25 cellular contexts compared by ENCODE assay signal in the genomic region with DNA sequence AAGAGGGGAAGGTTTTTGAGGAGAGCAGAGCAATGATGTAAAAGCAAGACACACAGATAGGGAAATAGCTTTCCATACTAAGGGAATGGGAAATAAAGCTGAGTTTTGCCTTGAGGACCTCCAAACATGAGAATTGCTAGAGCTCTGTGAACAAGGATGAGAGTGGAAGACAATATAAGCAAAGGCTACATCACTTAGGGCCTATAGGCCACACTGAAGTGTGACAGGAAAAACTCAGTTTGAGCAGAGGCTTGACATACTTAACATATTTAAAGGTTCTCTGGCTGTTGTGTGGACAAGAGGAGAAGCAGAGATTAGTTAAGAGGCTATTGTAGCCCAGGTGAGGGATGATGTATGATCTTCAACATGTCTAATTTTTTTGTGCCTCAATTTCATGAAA. TPM values are rescaled to one million over a fixed set of nuclear protein-coding genes. Genes with fewer than 3 reads are reported as not detected.
DNase-seq lines count a peak whose midpoint lies in the region; ATAC-seq, FAIRE-seq and TF ChIP-seq lines count a peak whose summit lies in the region.
"Had no signal": no experiment of that assay in that cellular context is flagged by ENCODE, and none has a peak within 500 bp of the region (broad histone marks: within the 10 kb centered on the region; RNA-seq: fewer than 3 reads in every experiment).

No MANE protein-coding gene starts in this region.

- DNase-seq in activated T-cell treated with anti-CD3 and anti-CD28 coated beads, Interleukin-2, amount 50 U/mL, for 24 hours, result no peak
- no peak for DNase-seq in activated T-cell treated with anti-CD3 and anti-CD28 coated beads, Interleukin-2, amount 50 U/mL, for 1 hour
- DNase-seq in RWPE2 (ENCODE audit: low spot score), result no peak
- DNase-seq in keratinocyte (ENCODE audit: low read depth, low spot score), result no peak
- no peak for DNase-seq in H54 (ENCODE audit: insufficient read length, low spot score)
- DNase-seq: activated CD8-positive, alpha-beta memory T cell treated with anti-CD3 and anti-CD28 coated beads, Interleukin-2, amount 50 U/mL, for 48 hours; activated CD8-positive, alpha-beta T cell treated with anti-CD3 and anti-CD28 coated beads for 36 hours; activated gamma-delta T cell; central memory CD4-positive, alpha-beta T cell; DMS79 treated with DMSO at 0.1 percent for 48 hours; effector memory CD8-positive, alpha-beta T cell; GDM1; hypothalamus; Karpas-422; left cardiac atrium; NCI-H1417; NCI-H2029 treated with DMSO at 0.1 percent for 48 hours; NCI-H524 treated with DMSO at 0.1 percent for 48 hours; stimulated activated naive CD4-positive, alpha-beta T cell had no signal

- ATAC-seq in RWPE2 (ENCODE audit: low read depth) (no peak), HG03025 (IDR thresholded peaks at IDR 0.05; ENCODE audit: low FRiP score, unreplicated experiment) (no peak)
- ATAC-seq: activated CD8-positive, alpha-beta T cell treated with anti-CD3 and anti-CD28 coated beads for 36 hours; effector memory CD8-positive, alpha-beta T cell; left cardiac atrium; natural killer cell treated with Interleukin-12 subunit alpha and Interleukin-12 subunit beta and Interleukin-15 and Interleukin-18, amount 100 ng/mL, for 72 hours had no signal

- H3K4me1 Mint-ChIP-seq in activated T-cell treated with anti-CD3 and anti-CD28 coated beads, Interleukin-2, amount 50 U/mL, for 24 hours (ENCODE audit: low read depth), result peaks cover 48% of the 10 kb centered on the region

- no peak for TF ChIP-seq CTCF in RWPE2 (IDR thresholded peaks at IDR 0.05; ENCODE audit: poor library complexity, severe bottlenecking)
- no peak for TF ChIP-seq CTCF in keratinocyte (optimal IDR thresholded peaks at IDR 0.05 in 1 of 3, IDR thresholded peaks at IDR 0.05 in 1 of 3, conservative IDR thresholded peaks at IDR 0.05 in 1 of 3; ENCODE audit: extremely low read depth in 1 of 3, insufficient read depth in 2 of 3, low read length in 3 of 3)

- no peak overlapping the region for H3K4me2 ChIP-seq in keratinocyte (ENCODE audit: control insufficient read depth, extremely low read depth, insufficient read depth, low read depth, low read length)

- H3K36me3 ChIP-seq in RWPE2 (ENCODE audit: low read depth) (peaks cover 57% of the 10 kb centered on the region), keratinocyte (ENCODE audit: control insufficient read depth in 2 of 2, extremely low read depth in 1 of 2, insufficient read depth in 2 of 2, low read length in 2 of 2) (peaks cover 8 to 14% of the 10 kb centered on the region in 2 experiments)

- H2AFZ ChIP-seq in keratinocyte (ENCODE audit: control insufficient read depth, low read length), result no peak overlapping the region

- H3K79me2 ChIP-seq in keratinocyte (ENCODE audit: control insufficient read depth, insufficient read depth, low read length), result peaks cover 33% of the 10 kb centered on the region

- H3K4me1 ChIP-seq in RWPE2 (ENCODE audit: insufficient read depth, poor library complexity, severe bottlenecking) (peaks cover 34% of the 10 kb centered on the region), keratinocyte (ENCODE audit: control insufficient read depth, extremely low read depth, insufficient read depth, low read length) (peaks cover 16% of the 10 kb centered on the region)

- peaks cover 90% of the 10 kb centered on the region for H3K36me3 Mint-ChIP-seq in activated T-cell treated with anti-CD3 and anti-CD28 coated beads, Interleukin-2, amount 50 U/mL, for 24 hours (ENCODE audit: low read depth)

- H3K4me3 ChIP-seq in RWPE2 (ENCODE audit: severe bottlenecking) (no peak overlapping the region), keratinocyte (ENCODE audit: control insufficient read depth in 2 of 3, extremely low read depth in 1 of 3, insufficient read depth in 2 of 3, low read depth in 1 of 3, low read length in 3 of 3) (no peak overlapping the region)
- H3K4me3 ChIP-seq: lung, SK-N-MC had no signal

- H3K27me3 Mint-ChIP-seq in activated T-cell treated with anti-CD3 and anti-CD28 coated beads, Interleukin-2, amount 50 U/mL, for 24 hours, result no peaks in the 10 kb centered on the region
- H3K27me3 Mint-ChIP-seq: activated CD8-positive, alpha-beta T cell treated with anti-CD3 and anti-CD28 coated beads for 36 hours; effector memory CD8-positive, alpha-beta T cell; natural killer cell treated with Interleukin-12 subunit alpha and Interleukin-12 subunit beta and Interleukin-15 and Interleukin-18, amount 100 ng/mL, for 72 hours had no signal

- no peak for TF ChIP-seq POLR2A in H54 (IDR thresholded peaks at IDR 0.05; ENCODE audit: low read depth, low read length)

- no peak overlapping the region for H3K9ac ChIP-seq in keratinocyte (ENCODE audit: control insufficient read depth, extremely low read depth, insufficient read depth, low read length)

- no peak overlapping the region for H3K4me3 Mint-ChIP-seq in activated T-cell treated with anti-CD3 and anti-CD28 coated beads, Interleukin-2, amount 50 U/mL, for 24 hours
- H3K4me3 Mint-ChIP-seq: activated CD8-positive, alpha-beta T cell treated with anti-CD3 and anti-CD28 coated beads for 36 hours; effector memory CD8-positive, alpha-beta T cell; natural killer cell treated with Interleukin-12 subunit alpha and Interleukin-12 subunit beta and Interleukin-15 and Interleukin-18, amount 100 ng/mL, for 72 hours had no signal

- H3K27me3 ChIP-seq in RWPE2 (ENCODE audit: insufficient read depth, poor library complexity, severe bottlenecking) (no peaks in the 10 kb centered on the region), keratinocyte (ENCODE audit: control insufficient read depth, extremely low read depth, insufficient read depth, low read length) (no peaks in the 10 kb centered on the region)

- no peaks in the 10 kb centered on the region for H4K20me1 ChIP-seq in keratinocyte (ENCODE audit: control insufficient read depth, extremely low read depth, insufficient read depth, low read length)

- H3K9me3 ChIP-seq in RWPE2 (ENCODE audit: severe bottlenecking) (no peaks in the 10 kb centered on the region), keratinocyte (ENCODE audit: control insufficient read depth, low read depth, low read length) (no peaks in the 10 kb centered on the region)

- FAIRE-seq in keratinocyte (lab: Jason Lieb, UNC) (no peak), H54 (lab: Jason Lieb, UNC) (no peak)
- FAIRE-seq: A204.1, TTC549 had no signal

- no peaks in the 10 kb centered on the region for H3K9me1 ChIP-seq in keratinocyte (ENCODE audit: control insufficient read depth, extremely low read depth, insufficient read depth, low read length)

- H3K27ac ChIP-seq in RWPE2 (ENCODE audit: poor library complexity, severe bottlenecking), result peak overlapping the region; percentile 10
- peak overlapping the region; percentile 3 for H3K27ac ChIP-seq in keratinocyte (ENCODE audit: control insufficient read depth, insufficient read depth, low read length)
- H3K27ac ChIP-seq: SK-N-MC had no signal

- dilution Hi-C loops in keratinocyte (cut with MboI; ENCODE audit: extremely low pct_ligation_motif_present, low sequenced_read_pairs), result no loop called here

- no peaks in the 10 kb centered on the region for H3K9me3 Mint-ChIP-seq in activated T-cell treated with anti-CD3 and anti-CD28 coated beads, Interleukin-2, amount 50 U/mL, for 24 hours
- H3K9me3 Mint-ChIP-seq: activated CD8-positive, alpha-beta T cell treated with anti-CD3 and anti-CD28 coated beads for 36 hours; effector memory CD8-positive, alpha-beta T cell; natural killer cell treated with Interleukin-12 subunit alpha and Interleukin-12 subunit beta and Interleukin-15 and Interleukin-18, amount 100 ng/mL, for 72 hours had no signal

- H3K27ac Mint-ChIP-seq in activated T-cell treated with anti-CD3 and anti-CD28 coated beads, Interleukin-2, amount 50 U/mL, for 24 hours, result peak overlapping the region; percentile 35
- H3K27ac Mint-ChIP-seq: activated CD8-positive, alpha-beta T cell treated with anti-CD3 and anti-CD28 coated beads for 36 hours; effector memory CD8-positive, alpha-beta T cell; natural killer cell treated with Interleukin-12 subunit alpha and Interleukin-12 subunit beta and Interleukin-15 and Interleukin-18, amount 100 ng/mL, for 72 hours had no signal

RNA-seq across cellular contexts. Expression of a gene that starts 5.3 kb away (rescaled TPM):
- polyA plus RNA-seq in keratinocyte, result 83.6 to 195 TPM (median 126 TPM) in 3 replicates
- polyA plus RNA-seq in keratinocyte (2011; ENCODE audit: low read depth), result 123 TPM
- polyA plus RNA-seq in keratinocyte (2011; cell fraction: cytosol; rRNA removed), result 90.1 and 142 TPM in 2 replicates
- 78.3 and 91.3 TPM in 2 replicates for polyA plus RNA-seq in keratinocyte (2011; cell fraction: nucleus; rRNA removed)
- 81.7 and 135 TPM in 2 replicates for polyA plus RNA-seq in keratinocyte (2012; ENCODE audit: low replicate concordance)
- 36.7 to 314 TPM (median 119 TPM) in 3 replicates for polyA minus RNA-seq in keratinocyte
- 218 TPM for polyA minus RNA-seq in keratinocyte (2011; cell fraction: cytosol; rRNA and poly(A)+ RNA removed)
- 36.8 and 68.7 TPM in 2 replicates for polyA minus RNA-seq in keratinocyte (2011; cell fraction: nucleus; rRNA and poly(A)+ RNA removed)

RNA-seq across cellular contexts. Expression of a gene that starts 26.1 kb away (rescaled TPM):
- polyA plus RNA-seq in keratinocyte, result 97.6 to 194 TPM (median 131 TPM) in 3 replicates
- 38.4 TPM for polyA plus RNA-seq in keratinocyte (2011; ENCODE audit: low read depth)
- polyA plus RNA-seq in keratinocyte (2011; cell fraction: cytosol; rRNA removed), result 76.1 and 142 TPM in 2 replicates
- polyA plus RNA-seq in keratinocyte (2011; cell fraction: nucleus; rRNA removed), result 80.1 and 98.8 TPM in 2 replicates
- 60.4 and 120 TPM in 2 replicates for polyA plus RNA-seq in keratinocyte (2012; ENCODE audit: low replicate concordance)
- polyA minus RNA-seq in keratinocyte, result 41.3 to 94.1 TPM (median 46.2 TPM) in 3 replicates
- polyA minus RNA-seq in keratinocyte (2011; cell fraction: cytosol; rRNA and poly(A)+ RNA removed), result 28.6 TPM
- polyA minus RNA-seq in keratinocyte (2011; cell fraction: nucleus; rRNA and poly(A)+ RNA removed), result 18.7 and 31.0 TPM in 2 replicates

RNA-seq across cellular contexts. Expression of a gene that starts 26.7 kb away (rescaled TPM):
- 13.5 to 24.9 TPM (median 15.7 TPM) in 3 replicates for polyA plus RNA-seq in keratinocyte
- 5.9 TPM for polyA plus RNA-seq in keratinocyte (2011; ENCODE audit: low read depth)
- 7.0 and 14.1 TPM in 2 replicates for polyA plus RNA-seq in keratinocyte (2011; cell fraction: cytosol; rRNA removed)
- polyA plus RNA-seq in keratinocyte (2011; cell fraction: nucleus; rRNA removed), result 11.8 and 14.1 TPM in 2 replicates
- 11.3 and 19.0 TPM in 2 replicates for polyA plus RNA-seq in keratinocyte (2012; ENCODE audit: low replicate concordance)
- polyA minus RNA-seq in keratinocyte, result 4.2 to 17.1 TPM (median 6.2 TPM) in 3 replicates
- polyA minus RNA-seq in keratinocyte (2011; cell fraction: cytosol; rRNA and poly(A)+ RNA removed), result 7.3 TPM
- polyA minus RNA-seq in keratinocyte (2011; cell fraction: nucleus; rRNA and poly(A)+ RNA removed), result 6.1 and 13.7 TPM in 2 replicates

RNA-seq across cellular contexts. Expression of a gene that starts 43.4 kb away (rescaled TPM):
- 0.26 to 0.47 TPM (median 0.39 TPM) in 3 replicates for polyA plus RNA-seq in keratinocyte
- not detected for polyA plus RNA-seq in keratinocyte (2011; ENCODE audit: low read depth)
- polyA plus RNA-seq in keratinocyte (2011; cell fraction: cytosol; rRNA removed), result 0.25 and 0.28 TPM in 2 replicates
- 0.28 and 0.40 TPM in 2 replicates for polyA plus RNA-seq in keratinocyte (2011; cell fraction: nucleus; rRNA removed)
- 0.24 and 0.30 TPM in 2 replicates for polyA plus RNA-seq in keratinocyte (2012; ENCODE audit: low replicate concordance)
- polyA minus RNA-seq in keratinocyte, result 0.36 TPM in 1 of 3 replicates, not detected in the others
- not detected for polyA minus RNA-seq in keratinocyte (2011; cell fraction: cytosol; rRNA and poly(A)+ RNA removed)
- polyA minus RNA-seq in keratinocyte (2011; cell fraction: nucleus; rRNA and poly(A)+ RNA removed), result not detected in 2 replicates
